1 cellular context compared by ENCODE assay signal in the genomic region with DNA sequence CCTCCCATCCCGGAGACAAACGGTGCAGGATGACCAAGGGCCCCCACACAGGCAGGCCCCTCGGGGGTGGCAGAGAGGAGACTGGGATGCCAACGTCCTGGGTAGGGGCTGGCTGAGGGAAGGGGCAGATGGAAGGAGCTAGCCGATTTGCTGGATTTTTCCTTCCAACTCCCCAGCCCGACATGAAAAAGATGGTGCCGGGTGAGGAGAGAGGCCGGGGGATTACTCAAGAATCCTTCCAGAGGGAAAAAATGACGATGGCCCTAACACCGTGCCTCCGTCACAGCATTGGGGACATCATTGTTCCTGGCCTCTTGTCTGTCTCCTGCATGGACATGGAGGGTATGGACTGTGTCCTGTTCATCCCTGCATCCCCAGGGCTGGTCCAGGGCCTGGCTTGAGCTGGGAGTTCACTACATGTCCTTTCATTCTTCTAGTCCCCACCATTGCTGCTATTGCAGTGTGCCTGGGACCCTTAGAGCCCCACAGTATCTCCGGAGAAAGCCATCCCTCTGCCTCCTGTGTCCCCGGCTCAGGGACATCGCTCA.
TF ChIP-seq lines count a peak whose summit lies in the region.

No MANE protein-coding gene starts in this region.

TF ChIP-seq in IMR-90, 13 proteins besides CTCF, POLR2A, EP300 and RAD21 (continued from another document):
- no peak for TF ChIP-seq CEBPB (IDR thresholded peaks at IDR 0.05; ENCODE audit: low read depth, low read length)
- no peak for TF ChIP-seq BHLHE40 (IDR thresholded peaks at IDR 0.05; ENCODE audit: low read depth, low read length)
- TF ChIP-seq NFE2L2 (IDR thresholded peaks at IDR 0.05; ENCODE audit: low read depth, low read length) = no peak
- TF ChIP-seq RCOR1 (IDR thresholded peaks at IDR 0.05; ENCODE audit: insufficient replicate concordance, low read length) = no peak
- no peak for TF ChIP-seq MAZ (IDR thresholded peaks at IDR 0.05; ENCODE audit: borderline replicate concordance, low read depth, low read length)
- TF ChIP-seq CHD1 (IDR thresholded peaks at IDR 0.05; ENCODE audit: low read depth, low read length) = no peak
- TF ChIP-seq MXI1 (IDR thresholded peaks at IDR 0.05; ENCODE audit: borderline replicate concordance, low read depth, low read length) = no peak
- TF ChIP-seq MAFK (IDR thresholded peaks at IDR 0.05; ENCODE audit: low read depth, low read length) = no peak
